27 cellular contexts compared by ENCODE assay signal in the genomic region with DNA sequence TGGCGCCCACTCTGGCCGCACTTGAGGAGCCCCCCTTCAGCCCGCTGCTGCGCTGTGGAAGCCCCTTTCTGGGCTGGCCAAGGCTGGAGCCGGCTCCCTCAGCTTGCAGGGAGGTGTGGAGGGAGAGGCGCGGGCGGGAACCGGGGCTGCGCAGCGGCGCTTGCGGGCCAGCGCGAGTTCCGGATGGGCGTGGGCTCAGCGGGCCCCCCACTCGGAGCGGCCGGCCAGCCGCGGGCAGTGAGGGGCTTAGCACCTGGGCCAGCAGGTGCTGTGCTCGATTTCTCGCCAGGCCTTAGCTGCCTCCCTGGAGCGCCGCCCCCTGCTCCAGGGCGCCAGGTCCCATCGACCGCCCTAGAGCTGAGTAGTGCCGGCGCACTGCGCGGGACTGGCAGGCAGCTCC. TPM values are rescaled to one million over a fixed set of nuclear protein-coding genes. Genes with fewer than 3 reads are reported as not detected.
"Had no signal": no experiment of that assay in that cellular context is flagged by ENCODE, and none has a peak within 500 bp of the region (broad histone marks: within the 10 kb centered on the region; RNA-seq: fewer than 3 reads in every experiment).

No MANE protein-coding gene starts in this region.

- H3K9me3 ChIP-seq: left lung, mucosa of descending colon, pancreas, right atrium auricular region, right lobe of liver, stomach, thoracic aorta, tibial artery, uterus had no signal

- H3K27ac ChIP-seq: heart right ventricle, hepatocyte, left lung, pancreas, right lobe of liver, thoracic aorta, tibial artery, uterus had no signal

- H3K4me3 ChIP-seq: heart right ventricle, hepatocyte, left lung, lung, mucosa of descending colon, pancreas, right atrium auricular region, right lobe of liver, stomach, thoracic aorta, tibial artery, uterus had no signal

- H3K9me3 Mint-ChIP-seq: natural killer cell treated with Interleukin-12 subunit alpha and Interleukin-12 subunit beta and Interleukin-15 and Interleukin-18, amount 100 ng/mL, for 72 hours had no signal

- H3K27me3 Mint-ChIP-seq: naive thymus-derived CD4-positive, alpha-beta T cell; progenitor cell of endocrine pancreas; type B pancreatic cell had no signal

- DNase-seq: heart right ventricle; left colon; left lung; mesendoderm; midbrain; mucosa of descending colon; naive thymus-derived CD4-positive, alpha-beta T cell; nucleus accumbens; right lobe of liver; stimulated activated CD4-positive, alpha-beta T cell treated with anti-CD3 and anti-CD28 coated beads, Interleukin-12 subunit alpha, Interleukin-12 subunit beta, amount 100 ng/mL, for 4 hours; stimulated activated CD4-positive, alpha-beta T cell treated with anti-CD3 and anti-CD28 coated beads, Interleukin-15, amount 100 ng/mL, for 24 hours; stimulated activated CD4-positive, alpha-beta T cell treated with anti-CD3 and anti-CD28 coated beads, Interleukin-2, amount 100 ng/mL, for 24 hours; stimulated activated CD4-positive, alpha-beta T cell treated with anti-CD3 and anti-CD28 coated beads, Interleukin-4, amount 100 ng/mL, for 1 hour; stimulated activated naive B cell treated with anti-CD40 and anti-IgM and Interleukin-4, amounts not matched to agents 10 μg/mL and 1 μg/mL and 100 μg/mL, for 72 hours; stimulated activated naive CD8-positive, alpha-beta T cell treated with anti-CD3 and anti-CD28 coated beads, Interleukin-15, Interleukin-2, amounts not matched to agents 100 U/mL and 50 U/mL, for 24 hours; stomach; tibial artery; uterus had no signal

- H2AFZ ChIP-seq: hepatocyte had no signal

- H3K36me3 Mint-ChIP-seq: naive thymus-derived CD4-positive, alpha-beta T cell; natural killer cell treated with Interleukin-12 subunit alpha and Interleukin-12 subunit beta and Interleukin-15 and Interleukin-18, amount 100 ng/mL, for 72 hours; type B pancreatic cell had no signal

- H3K27ac Mint-ChIP-seq: natural killer cell treated with Interleukin-12 subunit alpha and Interleukin-12 subunit beta and Interleukin-15 and Interleukin-18, amount 100 ng/mL, for 72 hours; progenitor cell of endocrine pancreas; stimulated activated naive B cell treated with anti-CD40 and anti-IgM and Interleukin-4, amounts not matched to agents 10 μg/mL and 1 μg/mL and 100 μg/mL, for 72 hours; type B pancreatic cell had no signal

- H3K4me1 ChIP-seq: left lung, pancreas, right atrium auricular region, right lobe of liver, stomach, tibial artery, uterus had no signal

- H3K27me3 ChIP-seq: hepatocyte, left lung, pancreas, right atrium auricular region, right lobe of liver, stomach, tibial artery, uterus had no signal

- H3K4me2 ChIP-seq: hepatocyte had no signal

- H3K4me3 Mint-ChIP-seq: naive thymus-derived CD4-positive, alpha-beta T cell; natural killer cell treated with Interleukin-12 subunit alpha and Interleukin-12 subunit beta and Interleukin-15 and Interleukin-18, amount 100 ng/mL, for 72 hours; stimulated activated naive B cell treated with anti-CD40 and anti-IgM and Interleukin-4, amounts not matched to agents 10 μg/mL and 1 μg/mL and 100 μg/mL, for 72 hours; type B pancreatic cell had no signal

- H3K36me3 ChIP-seq: heart right ventricle, left lung, pancreas, right atrium auricular region, right lobe of liver, stomach, thoracic aorta, tibial artery, uterus had no signal

- ATAC-seq: heart right ventricle; left colon; left lung; mucosa of descending colon; naive thymus-derived CD4-positive, alpha-beta T cell; natural killer cell treated with Interleukin-12 subunit alpha and Interleukin-12 subunit beta and Interleukin-15 and Interleukin-18, amount 100 ng/mL, for 72 hours; pancreas; right lobe of liver; stimulated activated naive B cell treated with anti-CD40 and anti-IgM and Interleukin-4, amounts not matched to agents 10 μg/mL and 1 μg/mL and 100 μg/mL, for 72 hours; stimulated activated naive CD8-positive, alpha-beta T cell treated with anti-CD3 and anti-CD28 coated beads, Interleukin-15, Interleukin-2, amounts not matched to agents 100 U/mL and 50 U/mL, for 24 hours had no signal

RNA-seq across cellular contexts. Expression of a gene that starts 8.0 kb away (rescaled TPM):
- total RNA-seq: natural killer cell treated with Interleukin-12 subunit alpha and Interleukin-12 subunit beta and Interleukin-15 and Interleukin-18, amount 100 ng/mL, for 72 hours had no signal
- polyA plus RNA-seq: naive thymus-derived CD4-positive, alpha-beta T cell; neural cell had no signal
